Comparison of ENCODE assay signal across 14 cellular contexts in the genomic region with DNA sequence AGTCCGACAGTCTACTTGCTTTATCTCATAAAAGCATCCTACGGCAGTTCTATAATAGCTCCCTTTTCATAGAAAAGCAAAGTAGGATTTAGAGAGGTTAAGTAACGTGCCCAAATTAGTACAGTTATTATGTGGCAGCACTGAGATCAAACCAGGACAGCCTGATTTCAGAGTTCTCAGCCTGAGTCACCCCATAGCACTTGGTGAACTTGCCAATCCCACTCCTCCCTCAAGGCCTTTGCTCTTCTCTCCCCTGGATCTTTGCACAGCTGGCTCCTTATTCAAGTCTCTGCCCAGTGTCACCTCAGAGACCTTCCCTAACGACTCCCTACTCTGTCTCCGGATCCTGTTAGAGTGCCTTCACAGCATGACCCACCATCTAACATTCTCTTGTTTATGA.
"Had no signal": no experiment of that assay in that cellular context is flagged by ENCODE, and none has a peak within 500 bp of the region (broad histone marks: within the 10 kb centered on the region; RNA-seq: fewer than 3 reads in every experiment).

No MANE protein-coding gene starts in this region.

- H3K4me3 ChIP-seq: adrenal gland, heart left ventricle, left lung, sigmoid colon, thyroid gland had no signal

- H3K36me3 Mint-ChIP-seq: activated naive CD4-positive, alpha-beta T cell treated with anti-CD3 and anti-CD28 coated beads, Interleukin-2, amount 50 U/mL, for 72 hours; stimulated activated naive B cell treated with anti-CD40 and anti-IgM and Interleukin-4, amounts not matched to agents 10 μg/mL and 1 μg/mL and 100 μg/mL, for 72 hours had no signal

- H3K9me3 Mint-ChIP-seq: stimulated activated naive B cell treated with anti-CD40 and anti-IgM and Interleukin-4, amounts not matched to agents 10 μg/mL and 1 μg/mL and 100 μg/mL, for 72 hours; T-helper 1 cell treated with Interleukin-12 subunit alpha and Interleukin-12 subunit beta and Interleukin-4 antibody, amounts not matched to agents 30 μg/mL and 1 μg/mL, for 36 hours had no signal

- H3K4me1 ChIP-seq: left lung, thyroid gland had no signal

- H3K27ac ChIP-seq: adrenal gland, heart left ventricle, left lung, thyroid gland, VCaP had no signal

- H3K4me1 Mint-ChIP-seq: stimulated activated naive B cell treated with anti-CD40 and anti-IgM and Interleukin-4, amounts not matched to agents 10 μg/mL and 1 μg/mL and 100 μg/mL, for 72 hours had no signal

- DNase-seq: activated CD4-positive, alpha-beta T cell treated with anti-CD3 and anti-CD28 coated beads for 1 hour; activated CD4-positive, alpha-beta T cell treated with anti-CD3 and anti-CD28 coated beads, Interleukin-2, amount 50 U/mL, for 48 hours; activated gamma-delta T cell treated with Interleukin-2 at 50 U/mL for 16 hours; effector memory CD8-positive, alpha-beta T cell; foreskin melanocyte; heart left ventricle; left lung; sigmoid colon; stimulated activated naive B cell treated with anti-CD40 and anti-IgM and Interleukin-4, amounts not matched to agents 10 μg/mL and 1 μg/mL and 100 μg/mL, for 72 hours; thyroid gland had no signal

- H3K27me3 ChIP-seq: adrenal gland, heart left ventricle, left lung, sigmoid colon, thyroid gland had no signal

- ATAC-seq: effector memory CD8-positive, alpha-beta T cell; left lung; stimulated activated naive B cell treated with anti-CD40 and anti-IgM and Interleukin-4, amounts not matched to agents 10 μg/mL and 1 μg/mL and 100 μg/mL, for 72 hours had no signal

- H3K9me3 ChIP-seq: adrenal gland, heart left ventricle, left lung, sigmoid colon, thyroid gland had no signal

- H3K4me3 Mint-ChIP-seq: effector memory CD8-positive, alpha-beta T cell; stimulated activated naive B cell treated with anti-CD40 and anti-IgM and Interleukin-4, amounts not matched to agents 10 μg/mL and 1 μg/mL and 100 μg/mL, for 72 hours; T-helper 1 cell treated with Interleukin-12 subunit alpha and Interleukin-12 subunit beta and Interleukin-4 antibody, amounts not matched to agents 30 μg/mL and 1 μg/mL, for 36 hours had no signal

- H3K36me3 ChIP-seq: adrenal gland, heart left ventricle, left lung, sigmoid colon, thyroid gland had no signal

- H3K27ac Mint-ChIP-seq: activated naive CD4-positive, alpha-beta T cell treated with anti-CD3 and anti-CD28 coated beads, Interleukin-2, amount 50 U/mL, for 72 hours; effector memory CD8-positive, alpha-beta T cell; stimulated activated naive B cell treated with anti-CD40 and anti-IgM and Interleukin-4, amounts not matched to agents 10 μg/mL and 1 μg/mL and 100 μg/mL, for 72 hours; T-helper 1 cell treated with Interleukin-12 subunit alpha and Interleukin-12 subunit beta and Interleukin-4 antibody, amounts not matched to agents 30 μg/mL and 1 μg/mL, for 36 hours had no signal
